ENCODE assay signal across 24 cellular contexts in genomic region chr2:3398837-3399236, GRCh38. TPM values are rescaled to one million over a fixed set of nuclear protein-coding genes. Genes with fewer than 3 reads are reported as not detected.
DNase-seq lines count a peak whose midpoint lies in the region; ATAC-seq and TF ChIP-seq lines count a peak whose summit lies in the region.
"Had no signal": no experiment of that assay in that cellular context is flagged by ENCODE, and none has a peak within 500 bp of the region (broad histone marks: within the 10 kb centered on the region; RNA-seq: fewer than 3 reads in every experiment).

No MANE protein-coding gene starts in this region.

- peaks cover 32% of the 10 kb centered on the region for H3K79me2 ChIP-seq in GM23338 (replicated peaks; ENCODE audit: insufficient read depth)
- peaks cover 23% of the 10 kb centered on the region for H3K79me2 ChIP-seq in neural progenitor cell (ENCODE audit: low read depth)

- H3K4me2 ChIP-seq in GM23338 (peak overlapping the region; percentile 21; the same call in 1 of the 2 replicates), neural progenitor cell (peak overlapping the region; percentile 67)

- H3K4me3 Mint-ChIP-seq in GM23338 (no peak overlapping the region; the same call in 2 of the 3 replicates), endodermal cell (no peak overlapping the region), neural progenitor cell (peak overlapping the region; percentile 63)
- H3K4me3 Mint-ChIP-seq: activated T-cell treated with anti-CD3 and anti-CD28 coated beads, Interleukin-2, amount 50 U/mL, for 72 hours; mesothelial cell of epicardium; naive B cell had no signal

- TF ChIP-seq CTCF in GM23338 (conservative IDR thresholded peaks at IDR 0.05; ENCODE audit: low read depth in 2 of 2) = no peak
- 0 out of 2 replicates have a peak, but pooled peaks have one; percentile 14 for TF ChIP-seq CTCF in WERI-Rb-1 (IDR thresholded peaks at IDR 0.05; ENCODE audit: low read depth, low read length)
- peak; percentile 47 for TF ChIP-seq CTCF in endodermal cell (conservative IDR thresholded peaks at IDR 0.05)
- TF ChIP-seq CTCF in neural progenitor cell (IDR thresholded peaks at IDR 0.05) = peak; percentile 17

- intact Hi-C loops in posterior cingulate gyrus (cut with DNase I) = no loop called here

- H3K4me3 ChIP-seq in GM23338 (no peak overlapping the region), WERI-Rb-1 (ENCODE audit: low read depth, low read length) (no peak overlapping the region), endodermal cell (ENCODE audit: low read length) (peak overlapping the region; percentile 39), neural progenitor cell (no peak overlapping the region)
- H3K4me3 ChIP-seq: breast epithelium, coronary artery, gastrocnemius medialis had no signal

- H4K20me1 ChIP-seq in GM23338 (replicated peaks; ENCODE audit: insufficient read depth) (peaks cover 11% of the 10 kb centered on the region), neural progenitor cell (ENCODE audit: low read depth) (peaks cover 28% of the 10 kb centered on the region)

- H3K36me3 Mint-ChIP-seq in GM23338 (ENCODE audit: low read depth) (peaks cover 64% of the 10 kb centered on the region), endodermal cell (ENCODE audit: low read depth) (peaks cover 66% of the 10 kb centered on the region), neural progenitor cell (peaks cover 43% of the 10 kb centered on the region)

- H3K4me1 Mint-ChIP-seq in GM23338 = peaks cover 25% of the 10 kb centered on the region
- H3K4me1 Mint-ChIP-seq in endodermal cell = peaks cover 12% of the 10 kb centered on the region
- H3K4me1 Mint-ChIP-seq in neural progenitor cell = peaks cover 27% of the 10 kb centered on the region
- H3K4me1 Mint-ChIP-seq: mesothelial cell of epicardium had no signal

- H3K27me3 Mint-ChIP-seq in GM23338 (ENCODE audit: insufficient read depth, low read depth, poor library complexity) (peaks cover 10% of the 10 kb centered on the region), endodermal cell (ENCODE audit: insufficient read depth) (no peaks in the 10 kb centered on the region), neural progenitor cell (ENCODE audit: insufficient read depth, low read depth) (peaks cover 4% of the 10 kb centered on the region)
- H3K27me3 Mint-ChIP-seq: naive B cell had no signal

- H3F3A ChIP-seq in GM23338 (replicated peaks; ENCODE audit: low read depth) (no peaks in the 10 kb centered on the region), neural progenitor cell (ENCODE audit: low read depth) (peaks cover 14% of the 10 kb centered on the region)

- no peaks in the 10 kb centered on the region for H3K9me2 ChIP-seq in GM23338 (ENCODE audit: insufficient read depth)

- peaks cover 4% of the 10 kb centered on the region for H3K9me3 ChIP-seq in WERI-Rb-1 (ENCODE audit: severe bottlenecking)
- peaks cover 24% of the 10 kb centered on the region for H3K9me3 ChIP-seq in endodermal cell (ENCODE audit: control insufficient read depth, low read length)
- H3K9me3 ChIP-seq in neural progenitor cell (ENCODE audit: low read depth) = peaks cover 13% of the 10 kb centered on the region

- ATAC-seq in GM23338 (peak; percentile 68), HG03280 (IDR thresholded peaks at IDR 0.05; ENCODE audit: unreplicated experiment) (no peak), HG03469 (IDR thresholded peaks at IDR 0.05; ENCODE audit: unreplicated experiment) (no peak)
- ATAC-seq: activated T-cell treated with anti-CD3 and anti-CD28 coated beads, Interleukin-2, amount 50 U/mL, for 72 hours; gastrocnemius medialis; left ventricle myocardium superior had no signal

- H3K27me3 ChIP-seq in GM23338 (ENCODE audit: insufficient read depth) (no peaks in the 10 kb centered on the region), WERI-Rb-1 (ENCODE audit: insufficient read depth, low read depth, severe bottlenecking) (no peaks in the 10 kb centered on the region), endodermal cell (ENCODE audit: control insufficient read depth, insufficient read depth, low read length, poor library complexity, severe bottlenecking) (no peaks in the 10 kb centered on the region), neural progenitor cell (no peaks in the 10 kb centered on the region)
- H3K27me3 ChIP-seq: breast epithelium, gastrocnemius medialis had no signal

- peak overlapping the region; percentile 63; the same call in 1 of the 2 replicates for H3K27ac ChIP-seq in GM23338 (ENCODE audit: low read depth)
- H3K27ac ChIP-seq in WERI-Rb-1 = peak overlapping the region; percentile 38; the same call in 1 of the 2 replicates
- H3K27ac ChIP-seq in endodermal cell (ENCODE audit: low read depth, low read length) = peak overlapping the region; percentile 69
- no peak overlapping the region for H3K27ac ChIP-seq in neural progenitor cell
- H3K27ac ChIP-seq: breast epithelium, C4-2B, coronary artery had no signal

- no peak overlapping the region for H2AFZ ChIP-seq in GM23338
- no peak overlapping the region for H2AFZ ChIP-seq in neural progenitor cell (replicated peaks)

- 77% methylated on average over 5 of the region's 5 CpGs; no CpG with 5 or more reads in 1 of the 2 experiments for WGBS in endodermal cell (ENCODE audit: insufficient coverage in 1 of 2, insufficient read length in 1 of 2), 2 experiments

- H3K36me3 ChIP-seq in GM23338 (ENCODE audit: insufficient read depth) (peaks cover 19% of the 10 kb centered on the region; the same call in 1 of the 2 replicates), WERI-Rb-1 (peaks cover 35% of the 10 kb centered on the region), endodermal cell (ENCODE audit: control insufficient read depth, insufficient read depth, low read length) (peaks cover 45% of the 10 kb centered on the region), neural progenitor cell (peaks cover 26% of the 10 kb centered on the region)
- H3K36me3 ChIP-seq: breast epithelium had no signal

- H3K27ac Mint-ChIP-seq in GM23338 (no peak overlapping the region), endodermal cell (peak overlapping the region; percentile 7), neural progenitor cell (peak overlapping the region; percentile 46)
- H3K27ac Mint-ChIP-seq: activated T-cell treated with anti-CD3 and anti-CD28 coated beads, Interleukin-2, amount 50 U/mL, for 72 hours had no signal

- peak overlapping the region; percentile 4 for H3K9ac ChIP-seq in endodermal cell (ENCODE audit: extremely low read depth, low read length, poor library complexity, severe bottlenecking)
- H3K9ac ChIP-seq in neural progenitor cell = no peak overlapping the region

- DNase-seq in GM23338 (ENCODE audit: low spot score) (peak; percentile 42), WERI-Rb-1 (no peak), endodermal cell (no peak), neural progenitor cell (ENCODE audit: low spot score) (peak; percentile 20), posterior cingulate gyrus (no peak), D341Med (ENCODE audit: low spot score) (no peak)
- DNase-seq: activated CD4-positive, alpha-beta T cell treated with anti-CD3 and anti-CD28 coated beads, Interleukin-2, amount 50 U/mL, for 1 hour; activated naive CD4-positive, alpha-beta T cell; activated T-cell treated with anti-CD3 and anti-CD28 coated beads, Interleukin-2, amount 50 U/mL, for 72 hours; Caco-2; DMS79 treated with DMSO at 0.1 percent for 48 hours; gastrocnemius medialis; left ventricle myocardium superior; naive B cell; NCI-H187; NCI-H69; SHP77; stimulated activated CD4-positive, alpha-beta T cell treated with anti-CD3 and anti-CD28 coated beads, Interleukin-2, amount 100 ng/mL, for 24 hours had no signal

- H3K4me1 ChIP-seq in GM23338 (ENCODE audit: insufficient read depth) (peaks cover 7% of the 10 kb centered on the region), endodermal cell (ENCODE audit: control insufficient read depth, insufficient read depth, low read length) (peaks cover 15% of the 10 kb centered on the region), neural progenitor cell (peaks cover 15% of the 10 kb centered on the region)
- H3K4me1 ChIP-seq: breast epithelium, Caco-2 had no signal

- H3K9me3 Mint-ChIP-seq in GM23338 = peaks cover 30% of the 10 kb centered on the region
- peaks cover 29% of the 10 kb centered on the region for H3K9me3 Mint-ChIP-seq in endodermal cell
- H3K9me3 Mint-ChIP-seq in neural progenitor cell = peaks cover 34% of the 10 kb centered on the region

TF ChIP-seq in GM23338, 12 proteins besides CTCF, POLR2A, EP300 and RAD21 (continues in another document):
- TF ChIP-seq ZNF114 (CRISPR knock-in tag; IDR thresholded peaks at IDR 0.05) = no peak

RNA-seq across cellular contexts. Expression of gene TRAPPC12, which starts 19.3 kb away (rescaled TPM):
- total RNA-seq in GM23338 (2014; rRNA removed; shearing (Covaris generic)) = 50.8 and 57.7 TPM in 2 replicates
- polyA plus RNA-seq in GM23338 (2016; fragmentation: Nextera tagmentation; extraction: Ambion mirVana) = 48.9 and 54.9 TPM in 2 replicates
- total RNA-seq in endodermal cell = 100 to 1,000 TPM in 1 of 2 donors, 10 to 100 TPM in 1; 98.2 to 103 TPM
- 61.9 TPM for polyA plus RNA-seq in endodermal cell (2013, experiment 1 of 2)
- 59.2 TPM for polyA plus RNA-seq in endodermal cell (2013, experiment 2 of 2)
- 59.5 and 70.3 TPM in 2 replicates for total RNA-seq in neural progenitor cell (ENCODE audit: low replicate concordance)

RNA-seq across cellular contexts. Expression of gene EIPR1, which starts 21.2 kb away (rescaled TPM):
- 40.5 and 46.3 TPM in 2 replicates for total RNA-seq in GM23338 (2014; rRNA removed; shearing (Covaris generic))
- polyA plus RNA-seq in GM23338 (2016; fragmentation: Nextera tagmentation; extraction: Ambion mirVana) = 17.0 and 17.4 TPM in 2 replicates
- total RNA-seq in endodermal cell (10 to 100 TPM; 30.1 to 36.8 TPM), neural progenitor cell (ENCODE audit: low replicate concordance) (57.1 and 73.0 TPM in 2 replicates)
- 32.7 TPM for polyA plus RNA-seq in endodermal cell (2013, experiment 1 of 2)
- polyA plus RNA-seq in endodermal cell (2013, experiment 2 of 2) = 29.4 TPM

Comparison
In these comparisons a context has a peak if more than half of its experiments do, and no peak if none do; other contexts are left out.
1. DNase-seq: peak in GM23338 (single experiment) and neural progenitor cell (single experiment); none in WERI-Rb-1 (single experiment), endodermal cell (single experiment), posterior cingulate gyrus (0 of 10) and D341Med (single experiment).
2. CTCF ChIP-seq: peak in WERI-Rb-1 (single experiment), endodermal cell (single experiment) and neural progenitor cell (single experiment); none in GM23338 (0 of 2).